In the genomic region with DNA sequence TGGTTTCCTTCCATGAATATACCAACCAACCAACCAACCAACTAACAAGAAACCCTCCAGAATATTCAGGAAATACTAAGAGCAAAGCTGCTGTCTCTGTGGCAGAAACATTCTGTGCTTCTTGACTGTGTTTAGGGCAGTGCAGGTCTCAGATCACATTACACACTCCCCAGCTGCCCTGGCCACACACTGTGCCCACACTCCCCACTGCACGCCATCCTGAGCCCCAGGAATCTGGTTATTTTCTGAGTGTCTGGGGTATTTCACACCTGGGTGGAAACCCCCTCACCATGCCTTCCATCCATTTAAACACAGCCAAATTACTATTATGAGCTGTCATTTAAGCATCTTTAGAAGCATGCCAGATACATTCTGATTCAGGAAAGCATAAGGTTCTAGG, we compare ENCODE assay signal across 8 cellular contexts.
DNase-seq lines count a peak whose midpoint lies in the region; ATAC-seq and TF ChIP-seq lines count a peak whose summit lies in the region.

No MANE protein-coding gene starts in this region.

- H3K9me3 Mint-ChIP-seq in CD4-positive, alpha-beta T cell = no peaks in the 10 kb centered on the region
- H3K9me3 Mint-ChIP-seq in activated naive CD4-positive, alpha-beta T cell treated with anti-CD3 and anti-CD28 coated beads for 36 hours = peaks cover 8% of the 10 kb centered on the region
- H3K9me3 Mint-ChIP-seq in neural crest cell = no peaks in the 10 kb centered on the region

- H3K27ac ChIP-seq in CD4-positive, alpha-beta T cell (ENCODE audit: low read depth, low read length) = no peak overlapping the region

- no peaks in the 10 kb centered on the region for H3K9me3 ChIP-seq in CD4-positive, alpha-beta T cell (ENCODE audit: control insufficient read depth, low read length)

- intact Hi-C loops in CD4-positive, alpha-beta T cell (cut with DNase I, micrococcal nuclease) = no loop called here
- intact Hi-C loops in activated naive CD4-positive, alpha-beta T cell treated with anti-CD3 and anti-CD28 coated beads for 36 hours (cut with micrococcal nuclease) = loop anchor here (1.0 to 2.0 kb wide), 8 partner anchors 24 to 692 kb away; partner anchors contain the start of gene CDK1

- CTCF ChIA-PET in CD4-positive, alpha-beta T cell (lab: Charles Lee) = no interaction called here
- CTCF ChIA-PET in activated naive CD4-positive, alpha-beta T cell treated with anti-CD3 and anti-CD28 coated beads for 36 hours (lab: Charles Lee) = interaction anchor here (0.5 kb wide), 1 partner anchor 73 kb away, joined by 3 read pairs; no protein-coding TSS in a partner anchor

- TF ChIP-seq CTCF in CD4-positive, alpha-beta T cell (IDR thresholded peaks at IDR 0.05) = no peak
- no peak for TF ChIP-seq CTCF in neural crest cell (conservative IDR thresholded peaks at IDR 0.05)

- H3K27me3 Mint-ChIP-seq in CD4-positive, alpha-beta T cell = no peaks in the 10 kb centered on the region
- H3K27me3 Mint-ChIP-seq in activated naive CD4-positive, alpha-beta T cell treated with anti-CD3 and anti-CD28 coated beads for 36 hours (ENCODE audit: low read depth) = no peaks in the 10 kb centered on the region
- H3K27me3 Mint-ChIP-seq in neural crest cell (ENCODE audit: low read depth) = no peaks in the 10 kb centered on the region

- H3K27me3 ChIP-seq in CD4-positive, alpha-beta T cell (ENCODE audit: control insufficient read depth, insufficient read depth, low read length) = no peaks in the 10 kb centered on the region

- peaks cover 19% of the 10 kb centered on the region for H3K36me3 Mint-ChIP-seq in CD4-positive, alpha-beta T cell (ENCODE audit: low read depth)
- peaks cover 5% of the 10 kb centered on the region for H3K36me3 Mint-ChIP-seq in activated naive CD4-positive, alpha-beta T cell treated with anti-CD3 and anti-CD28 coated beads for 36 hours (ENCODE audit: low read depth)
- H3K36me3 Mint-ChIP-seq in neural crest cell (ENCODE audit: low read depth) = no peaks in the 10 kb centered on the region

- peak overlapping the region; percentile 87 for H3K4me3 Mint-ChIP-seq in CD4-positive, alpha-beta T cell
- H3K4me3 Mint-ChIP-seq in activated naive CD4-positive, alpha-beta T cell treated with anti-CD3 and anti-CD28 coated beads for 36 hours = peak overlapping the region; percentile 84
- peak overlapping the region; percentile 89 for H3K4me3 Mint-ChIP-seq in neural crest cell

- H3K27ac Mint-ChIP-seq in CD4-positive, alpha-beta T cell = peak overlapping the region; percentile 40
- H3K27ac Mint-ChIP-seq in activated naive CD4-positive, alpha-beta T cell treated with anti-CD3 and anti-CD28 coated beads for 36 hours = peak overlapping the region; percentile 94
- no peak overlapping the region for H3K27ac Mint-ChIP-seq in neural crest cell (ENCODE audit: unreplicated experiment)

- H3K4me1 Mint-ChIP-seq in CD4-positive, alpha-beta T cell (ENCODE audit: low read depth) = peaks cover 57% of the 10 kb centered on the region
- H3K4me1 Mint-ChIP-seq in activated naive CD4-positive, alpha-beta T cell treated with anti-CD3 and anti-CD28 coated beads for 36 hours (ENCODE audit: low read depth) = peaks cover 52% of the 10 kb centered on the region
- peaks cover 21% of the 10 kb centered on the region for H3K4me1 Mint-ChIP-seq in neural crest cell

- peak; percentile 51 for ATAC-seq in CD4-positive, alpha-beta T cell (ENCODE audit: poor library complexity)
- ATAC-seq in HG03342 (IDR thresholded peaks at IDR 0.05; ENCODE audit: unreplicated experiment) = peak; percentile 66
- ATAC-seq in GM18520 (IDR thresholded peaks at IDR 0.05; ENCODE audit: unreplicated experiment) = no peak
- ATAC-seq in GM19324 (IDR thresholded peaks at IDR 0.05; ENCODE audit: low FRiP score, unreplicated experiment) = no peak
- ATAC-seq in GM19023 (IDR thresholded peaks at IDR 0.05; ENCODE audit: unreplicated experiment) = no peak

- DNase-seq in CD4-positive, alpha-beta T cell = no peak
- DNase-seq in activated naive CD4-positive, alpha-beta T cell treated with anti-CD3 and anti-CD28 coated beads for 36 hours = peak; percentile 64
- DNase-seq in neural crest cell (ENCODE audit: low read depth, low spot score) = no peak
- DNase-seq in NCI-H1694 treated with DMSO at 0.1 percent for 48 hours (lab: John Stamatoyannopoulos, UW) = no peak

- POLR2A ChIA-PET in CD4-positive, alpha-beta T cell (lab: Charles Lee) = no interaction called here

Comparison
In these comparisons a context has a peak if more than half of its experiments do, and no peak if none do; other contexts are left out.
1. ATAC-seq: peak in CD4-positive, alpha-beta T cell (single experiment) and HG03342 (single experiment); none in GM18520 (single experiment), GM19324 (single experiment) and GM19023 (single experiment).
2. Peak in every context shown above with its lines, with median percentiles within 50 percentile points of each other: H3K4me3 Mint-ChIP-seq.